Comparison of ENCODE assay signal across 8 cellular contexts in genomic region chr4:139815646-139816601, GRCh38.
DNase-seq lines count a peak whose midpoint lies in the region; ATAC-seq and TF ChIP-seq lines count a peak whose summit lies in the region.

No MANE protein-coding gene starts in this region.

- no peak for TF ChIP-seq CTCF in neural crest cell (conservative IDR thresholded peaks at IDR 0.05)

- peaks cover 8% of the 10 kb centered on the region for H3K9me3 Mint-ChIP-seq in neural crest cell
- H3K9me3 Mint-ChIP-seq in activated T-helper 17 cell treated with anti-CD3 and anti-CD28 coated beads, Interleukin-2, amount 50 U/mL, for 72 hours = peaks cover under 1% of the 10 kb centered on the region

- H3K27me3 Mint-ChIP-seq in neural crest cell (ENCODE audit: low read depth) = no peaks in the 10 kb centered on the region
- peaks cover 10% of the 10 kb centered on the region for H3K27me3 Mint-ChIP-seq in activated T-helper 17 cell treated with anti-CD3 and anti-CD28 coated beads, Interleukin-2, amount 50 U/mL, for 72 hours

- H3K36me3 Mint-ChIP-seq in neural crest cell (ENCODE audit: low read depth) = peaks cover 10% of the 10 kb centered on the region
- no peaks in the 10 kb centered on the region for H3K36me3 Mint-ChIP-seq in activated T-helper 17 cell treated with anti-CD3 and anti-CD28 coated beads, Interleukin-2, amount 50 U/mL, for 72 hours (ENCODE audit: low read depth)

- peak overlapping the region; percentile 98 for H3K27ac Mint-ChIP-seq in neural crest cell (ENCODE audit: unreplicated experiment)
- H3K27ac Mint-ChIP-seq in activated T-helper 17 cell treated with anti-CD3 and anti-CD28 coated beads, Interleukin-2, amount 50 U/mL, for 72 hours = no peak overlapping the region

- DNase-seq in NK-92 treated with Interleukin-12 subunit alpha and Interleukin-12 subunit beta, amount 100 ng/mL, for 24 hours (lab: John Stamatoyannopoulos, UW) = peak; percentile 67
- DNase-seq in NK-92 (lab: John Stamatoyannopoulos, UW; ENCODE audit: unreplicated experiment) (no peak), SK-MEL-5 (ENCODE audit: low read depth, low spot score) (peak; percentile 6), fibroblast of peridontal ligament (ENCODE audit: extremely low read depth) (peak; percentile 79), neural crest cell (ENCODE audit: low read depth, low spot score) (peak; percentile 79), KG1 (lab: John Stamatoyannopoulos, UW) (no peak)
- DNase-seq in stimulated activated CD4-positive, alpha-beta T cell treated with anti-CD3 and anti-CD28 coated beads, Interleukin-4, amount 100 ng/mL, for 24 hours = no peak

- peak overlapping the region; percentile 86 for H3K4me3 Mint-ChIP-seq in neural crest cell
- H3K4me3 Mint-ChIP-seq in activated T-helper 17 cell treated with anti-CD3 and anti-CD28 coated beads, Interleukin-2, amount 50 U/mL, for 72 hours = no peak overlapping the region

- in situ Hi-C loops in SK-MEL-5 (cut with HindIII; ENCODE audit: low pct_unique_long_range_greater_than_20kb, low sequenced_read_pairs) = no loop called here

- H3K4me1 Mint-ChIP-seq in neural crest cell = peaks cover 76% of the 10 kb centered on the region
- no peaks in the 10 kb centered on the region for H3K4me1 Mint-ChIP-seq in activated T-helper 17 cell treated with anti-CD3 and anti-CD28 coated beads, Interleukin-2, amount 50 U/mL, for 72 hours

- ATAC-seq in activated T-helper 17 cell treated with anti-CD3 and anti-CD28 coated beads, Interleukin-2, amount 50 U/mL, for 72 hours (replicated peaks) = no peak

Comparison
In these comparisons a context has a peak if more than half of its experiments do, and no peak if none do; other contexts are left out.
1. DNase-seq: peak in NK-92 treated with Interleukin-12 subunit alpha and Interleukin-12 subunit beta, amount 100 ng/mL, for 24 hours (single experiment), SK-MEL-5 (single experiment), fibroblast of peridontal ligament (single experiment) and neural crest cell (single experiment); none in NK-92 (single experiment), KG1 (single experiment) and stimulated activated CD4-positive, alpha-beta T cell treated with anti-CD3 and anti-CD28 coated beads, Interleukin-4, amount 100 ng/mL, for 24 hours (single experiment).